ENCODE assay signal across 18 cellular contexts in the genomic region with DNA sequence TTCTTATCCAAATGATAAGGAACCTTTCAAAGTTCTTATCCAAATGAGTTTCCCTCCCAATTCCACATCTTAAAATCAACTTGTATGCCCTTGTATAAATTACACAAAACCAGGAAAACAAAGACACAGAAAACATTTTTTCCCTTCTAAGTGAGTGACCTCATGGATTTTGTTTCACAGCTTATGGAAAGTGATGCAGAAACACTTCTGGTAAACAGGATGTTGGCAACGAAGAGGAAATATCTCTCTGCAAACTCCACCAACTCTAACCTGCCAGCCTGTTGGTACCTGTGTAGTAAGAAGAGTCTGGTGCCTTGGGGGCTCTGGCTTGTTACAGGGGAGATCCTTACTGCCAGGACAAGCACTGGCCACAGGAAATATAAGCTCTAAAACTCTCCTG. TPM values are rescaled to one million over a fixed set of nuclear protein-coding genes. Genes with fewer than 3 reads are reported as not detected.
A peak's percentile ranks its signal among the peaks of the same experiment; 100 is the strongest.
DNase-seq lines count a peak whose midpoint lies in the region; TF ChIP-seq lines count a peak whose summit lies in the region.
"Had no signal": no experiment of that assay in that cellular context is flagged by ENCODE, and none has a peak within 500 bp of the region (broad histone marks: within the 10 kb centered on the region; RNA-seq: fewer than 3 reads in every experiment).

No MANE protein-coding gene starts in this region.

- H3K27ac Mint-ChIP-seq in activated T-helper 1 cell treated with anti-CD3 and anti-CD28 coated beads, Interleukin-12 subunit alpha, Interleukin-12 subunit beta, Interleukin-2, Interleukin-4 antibody, amounts not matched to agents 30 ng/mL and 10 ng/mL and 1 ng/mL, durations not matched to agents 14 hours and 24 hours and 36 hours, result peak overlapping the region; percentile 23
- H3K27ac Mint-ChIP-seq in osteocyte (ENCODE audit: unreplicated experiment) (no peak overlapping the region), Calu3 (ENCODE audit: unreplicated experiment) (no peak overlapping the region)
- H3K27ac Mint-ChIP-seq: CD4-positive, alpha-beta memory T cell; IgD-negative memory B cell had no signal

- no peak for TF ChIP-seq CTCF in epithelial cell of esophagus (IDR thresholded peaks at IDR 0.05; ENCODE audit: insufficient read depth, low read depth, low read length, missing control alignments)
- TF ChIP-seq CTCF in prostate gland (IDR thresholded peaks at IDR 0.05), result no peak
- no peak for TF ChIP-seq CTCF in osteocyte (IDR thresholded peaks at IDR 0.05)
- no peak for TF ChIP-seq CTCF in Calu3 (IDR thresholded peaks at IDR 0.05; ENCODE audit: unreplicated experiment)

- H3K36me3 Mint-ChIP-seq in activated T-helper 1 cell treated with anti-CD3 and anti-CD28 coated beads, Interleukin-12 subunit alpha, Interleukin-12 subunit beta, Interleukin-2, Interleukin-4 antibody, amounts not matched to agents 30 ng/mL and 10 ng/mL and 1 ng/mL, durations not matched to agents 14 hours and 24 hours and 36 hours (ENCODE audit: low read depth), result no peaks in the 10 kb centered on the region
- peaks cover under 1% of the 10 kb centered on the region for H3K36me3 Mint-ChIP-seq in osteocyte (ENCODE audit: unreplicated experiment)
- peaks cover 4% of the 10 kb centered on the region for H3K36me3 Mint-ChIP-seq in Calu3 (ENCODE audit: insufficient read depth, unreplicated experiment)
- H3K36me3 Mint-ChIP-seq: CD4-positive, alpha-beta memory T cell had no signal

- DNase-seq in activated T-helper 1 cell treated with anti-CD3 and anti-CD28 coated beads, Interleukin-12 subunit alpha, Interleukin-12 subunit beta, Interleukin-2, Interleukin-4 antibody, amounts not matched to agents 30 ng/mL and 10 ng/mL and 1 ng/mL, durations not matched to agents 14 hours and 24 hours and 36 hours (ENCODE audit: low spot score), result no peak
- DNase-seq in epithelial cell of esophagus (ENCODE audit: low read depth), result peak; percentile 47
- peak; percentile 42 for DNase-seq in prostate gland (ENCODE audit: low spot score)
- no peak for DNase-seq in osteocyte (ENCODE audit: extremely low spot score, unreplicated experiment)
- DNase-seq in hypothalamus (lab: John Stamatoyannopoulos, UW), result no peak
- no peak for DNase-seq in Calu3
- DNase-seq: CD4-positive, alpha-beta memory T cell; DMS153; GDM1; NCI-H1694; NCI-H2081; NCI-H2171; NCI-H345; NCI-H524 treated with DMSO at 0.1 percent for 48 hours; NCI-H82; Peyer's patch had no signal

- no peak overlapping the region for H3K9ac ChIP-seq in BLaER1

- H3K36me3 ChIP-seq in BLaER1 (no peaks in the 10 kb centered on the region), prostate gland (no peaks in the 10 kb centered on the region)
- H3K36me3 ChIP-seq: Peyer's patch had no signal

- no peaks in the 10 kb centered on the region for H3K9me3 Mint-ChIP-seq in activated T-helper 1 cell treated with anti-CD3 and anti-CD28 coated beads, Interleukin-12 subunit alpha, Interleukin-12 subunit beta, Interleukin-2, Interleukin-4 antibody, amounts not matched to agents 30 ng/mL and 10 ng/mL and 1 ng/mL, durations not matched to agents 14 hours and 24 hours and 36 hours
- peaks cover 5% of the 10 kb centered on the region for H3K9me3 Mint-ChIP-seq in osteocyte (ENCODE audit: unreplicated experiment)
- H3K9me3 Mint-ChIP-seq in Calu3 (ENCODE audit: low read depth, unreplicated experiment), result peaks cover 3% of the 10 kb centered on the region

- CTCF ChIA-PET in Calu3 (lab: Charles Lee), result interaction anchor here (0.6 kb wide), 1 partner anchor 13 kb away, joined by 3 read pairs; no protein-coding TSS in a partner anchor

- H3K4me3 ChIP-seq in BLaER1 (no peak overlapping the region), epithelial cell of esophagus (ENCODE audit: low read length) (no peak overlapping the region), prostate gland (no peak overlapping the region)
- H3K4me3 ChIP-seq: Peyer's patch had no signal

- H3K4me2 ChIP-seq in BLaER1, result peak overlapping the region; percentile 72

- intact Hi-C loops in activated T-helper 1 cell treated with anti-CD3 and anti-CD28 coated beads, Interleukin-12 subunit alpha, Interleukin-12 subunit beta, Interleukin-2, Interleukin-4 antibody, amounts not matched to agents 30 ng/mL and 10 ng/mL and 1 ng/mL, durations not matched to agents 14 hours and 24 hours and 36 hours (cut with micrococcal nuclease), result no loop called here
- intact Hi-C loops in prostate gland (cut with DNase I) (no loop called here), Calu3 (cut with micrococcal nuclease; ENCODE audit: unreplicated experiment) (no loop called here)

- BruUV-seq in Calu3 (replicated peaks; lab: Mats Ljungman, UMichigan), result no TSS peak

- H3K9me3 ChIP-seq in BLaER1 (peaks cover 15% of the 10 kb centered on the region), prostate gland (no peaks in the 10 kb centered on the region)
- H3K9me3 ChIP-seq: Peyer's patch had no signal

- H3K4me1 ChIP-seq in BLaER1 (peaks cover 73% of the 10 kb centered on the region), prostate gland (replicated peaks) (no peaks in the 10 kb centered on the region)
- H3K4me1 ChIP-seq: Peyer's patch had no signal

- no peak for TF ChIP-seq POLR2A in prostate gland (IDR thresholded peaks at IDR 0.05)

- H3K27ac ChIP-seq in BLaER1 (no peak overlapping the region), prostate gland (peak overlapping the region in 1 of 2 donors; percentile 15)
- H3K27ac ChIP-seq: Peyer's patch had no signal

- H4K20me1 ChIP-seq in BLaER1, result no peaks in the 10 kb centered on the region

- H3K27me3 Mint-ChIP-seq in activated T-helper 1 cell treated with anti-CD3 and anti-CD28 coated beads, Interleukin-12 subunit alpha, Interleukin-12 subunit beta, Interleukin-2, Interleukin-4 antibody, amounts not matched to agents 30 ng/mL and 10 ng/mL and 1 ng/mL, durations not matched to agents 14 hours and 24 hours and 36 hours (ENCODE audit: insufficient read depth), result peaks cover 11% of the 10 kb centered on the region
- H3K27me3 Mint-ChIP-seq in osteocyte (ENCODE audit: unreplicated experiment) (peaks cover 4% of the 10 kb centered on the region), Calu3 (ENCODE audit: unreplicated experiment) (no peaks in the 10 kb centered on the region)

- H3K4me1 Mint-ChIP-seq in activated T-helper 1 cell treated with anti-CD3 and anti-CD28 coated beads, Interleukin-12 subunit alpha, Interleukin-12 subunit beta, Interleukin-2, Interleukin-4 antibody, amounts not matched to agents 30 ng/mL and 10 ng/mL and 1 ng/mL, durations not matched to agents 14 hours and 24 hours and 36 hours (ENCODE audit: low read depth), result peaks cover 19% of the 10 kb centered on the region
- H3K4me1 Mint-ChIP-seq in osteocyte (ENCODE audit: unreplicated experiment) (peaks cover 28% of the 10 kb centered on the region), Calu3 (ENCODE audit: low read depth, unreplicated experiment) (peaks cover 28% of the 10 kb centered on the region)

- no peak overlapping the region for H3K4me3 Mint-ChIP-seq in activated T-helper 1 cell treated with anti-CD3 and anti-CD28 coated beads, Interleukin-12 subunit alpha, Interleukin-12 subunit beta, Interleukin-2, Interleukin-4 antibody, amounts not matched to agents 30 ng/mL and 10 ng/mL and 1 ng/mL, durations not matched to agents 14 hours and 24 hours and 36 hours
- H3K4me3 Mint-ChIP-seq in osteocyte (ENCODE audit: unreplicated experiment), result no peak overlapping the region
- H3K4me3 Mint-ChIP-seq in Calu3 (ENCODE audit: low read depth, unreplicated experiment), result no peak overlapping the region
- H3K4me3 Mint-ChIP-seq: IgD-negative memory B cell had no signal

- WGBS in prostate gland, result 13% methylated on average over 1 of the region's 1 CpG

- H3K27me3 ChIP-seq in BLaER1 (no peaks in the 10 kb centered on the region), prostate gland (replicated peaks; ENCODE audit: insufficient read depth) (no peaks in the 10 kb centered on the region)
- H3K27me3 ChIP-seq: Peyer's patch had no signal

RNA-seq across cellular contexts. Expression of a gene that starts 57.0 kb away (rescaled TPM):
- 0.39 and 0.44 TPM in 2 replicates for total RNA-seq in activated T-helper 1 cell treated with anti-CD3 and anti-CD28 coated beads, Interleukin-12 subunit alpha, Interleukin-12 subunit beta, Interleukin-2, Interleukin-4 antibody, amounts not matched to agents 30 ng/mL and 10 ng/mL and 1 ng/mL, durations not matched to agents 14 hours and 24 hours and 36 hours
- total RNA-seq in prostate gland (10 to 100 TPM; 24.2 to 38.2 TPM), osteocyte (15.9 and 16.0 TPM in 2 replicates), Calu3 (2022) (40.8 and 45.5 TPM in 2 replicates)

Comparison
In these comparisons a context has a peak if more than half of its experiments do, and no peak if none do; other contexts are left out.
1. DNase-seq: peak in epithelial cell of esophagus (single experiment) and prostate gland (single experiment); none in activated T-helper 1 cell treated with anti-CD3 and anti-CD28 coated beads, Interleukin-12 subunit alpha, Interleukin-12 subunit beta, Interleukin-2, Interleukin-4 antibody, amounts not matched to agents 30 ng/mL and 10 ng/mL and 1 ng/mL, durations not matched to agents 14 hours and 24 hours and 36 hours (single experiment), osteocyte (single experiment), hypothalamus (0 of 51) and Calu3 (single experiment).
2. RNA of a gene that starts 57.0 kb away (total RNA-seq): 40.8 to 45.5 TPM in Calu3, 24.2 to 38.2 TPM in prostate gland and 15.9 to 16.0 TPM in osteocyte; 0.39 to 0.44 TPM in activated T-helper 1 cell treated with anti-CD3 and anti-CD28 coated beads, Interleukin-12 subunit alpha, Interleukin-12 subunit beta, Interleukin-2, Interleukin-4 antibody, amounts not matched to agents 30 ng/mL and 10 ng/mL and 1 ng/mL, durations not matched to agents 14 hours and 24 hours and 36 hours; every median in the first group is over 10 times any median in the second.